ENCODE assay signal across 13 cellular contexts in genomic region chr12:107525719-107526554, GRCh38.
"Had no signal": no experiment of that assay in that cellular context is flagged by ENCODE, and none has a peak within 500 bp of the region (broad histone marks: within the 10 kb centered on the region; RNA-seq: fewer than 3 reads in every experiment).

No MANE protein-coding gene starts in this region.

- H3K36me3 ChIP-seq: colonic mucosa had no signal

- H3K4me2 ChIP-seq: hepatocyte had no signal

- H3K4me1 ChIP-seq: colonic mucosa, parathyroid adenoma had no signal

- H3K4me1 Mint-ChIP-seq: activated CD4-positive, alpha-beta memory T cell treated with anti-CD3 and anti-CD28 coated beads, Interleukin-2, amount 10 ng/mL, durations not matched to agents 7 days and 5 days; activated T-helper 17 cell treated with anti-CD3 and anti-CD28 coated beads, Interleukin-2, amount 50 U/mL, for 72 hours had no signal

- DNase-seq: activated CD4-positive, alpha-beta memory T cell treated with anti-CD3 and anti-CD28 coated beads, Interleukin-2, amount 10 ng/mL, durations not matched to agents 7 days and 5 days; activated CD4-positive, alpha-beta T cell treated with anti-CD3 and anti-CD28 coated beads, Interleukin-2, amount 10 ng/mL, durations not matched to agents 24 days and 14 days; activated naive CD8-positive, alpha-beta T cell treated with anti-CD3 and anti-CD28 coated beads, Interleukin-2, amount 10 ng/mL, durations not matched to agents 7 days and 5 days; activated T-cell treated with anti-CD3 and anti-CD28 coated beads, Interleukin-2, amount 50 U/mL, for 24 hours; amygdala; colonic mucosa; nucleus accumbens; stimulated activated CD4-positive, alpha-beta T cell treated with anti-CD3 and anti-CD28 coated beads, Interleukin-4, amount 100 ng/mL, for 1 hour; stimulated activated naive CD4-positive, alpha-beta T cell had no signal

- H3K4me3 Mint-ChIP-seq: activated CD4-positive, alpha-beta memory T cell treated with anti-CD3 and anti-CD28 coated beads, Interleukin-2, amount 10 ng/mL, durations not matched to agents 7 days and 5 days; activated CD4-positive, alpha-beta T cell treated with anti-CD3 and anti-CD28 coated beads, Interleukin-2, amount 10 ng/mL, durations not matched to agents 24 days and 14 days; activated naive CD8-positive, alpha-beta T cell treated with anti-CD3 and anti-CD28 coated beads, Interleukin-2, amount 10 ng/mL, durations not matched to agents 7 days and 5 days; activated T-cell treated with anti-CD3 and anti-CD28 coated beads, Interleukin-2, amount 50 U/mL, for 24 hours; activated T-helper 17 cell treated with anti-CD3 and anti-CD28 coated beads, Interleukin-2, amount 50 U/mL, for 72 hours had no signal

- H3K27me3 ChIP-seq: colonic mucosa, hepatocyte had no signal

- H3K4me3 ChIP-seq: colonic mucosa, hepatocyte had no signal

- H3K9ac ChIP-seq: parathyroid adenoma had no signal

- H3K9me3 ChIP-seq: colonic mucosa had no signal

- ATAC-seq: activated T-helper 17 cell treated with anti-CD3 and anti-CD28 coated beads, Interleukin-2, amount 50 U/mL, for 72 hours; SK-N-SH treated with all-trans-retinoic acid at 6 μM for 48 hours had no signal

- H3K27me3 Mint-ChIP-seq: activated CD4-positive, alpha-beta memory T cell treated with anti-CD3 and anti-CD28 coated beads, Interleukin-2, amount 10 ng/mL, durations not matched to agents 7 days and 5 days; activated CD4-positive, alpha-beta T cell treated with anti-CD3 and anti-CD28 coated beads, Interleukin-2, amount 10 ng/mL, durations not matched to agents 24 days and 14 days; activated naive CD8-positive, alpha-beta T cell treated with anti-CD3 and anti-CD28 coated beads, Interleukin-2, amount 10 ng/mL, durations not matched to agents 7 days and 5 days; activated T-cell treated with anti-CD3 and anti-CD28 coated beads, Interleukin-2, amount 50 U/mL, for 24 hours; activated T-helper 17 cell treated with anti-CD3 and anti-CD28 coated beads, Interleukin-2, amount 50 U/mL, for 72 hours had no signal

- H3K27ac Mint-ChIP-seq: activated CD4-positive, alpha-beta memory T cell treated with anti-CD3 and anti-CD28 coated beads, Interleukin-2, amount 10 ng/mL, durations not matched to agents 7 days and 5 days; activated CD4-positive, alpha-beta T cell treated with anti-CD3 and anti-CD28 coated beads, Interleukin-2, amount 10 ng/mL, durations not matched to agents 24 days and 14 days; activated naive CD8-positive, alpha-beta T cell treated with anti-CD3 and anti-CD28 coated beads, Interleukin-2, amount 10 ng/mL, durations not matched to agents 7 days and 5 days; activated T-cell treated with anti-CD3 and anti-CD28 coated beads, Interleukin-2, amount 50 U/mL, for 24 hours; activated T-helper 17 cell treated with anti-CD3 and anti-CD28 coated beads, Interleukin-2, amount 50 U/mL, for 72 hours had no signal

- H3K27ac ChIP-seq: colonic mucosa, hepatocyte, parathyroid adenoma had no signal

- H3K79me2 ChIP-seq: hepatocyte had no signal

- H2AFZ ChIP-seq: hepatocyte, parathyroid adenoma had no signal
